ENCODE assay signal across 29 cellular contexts in genomic region chr2:136505462-136505861, GRCh38.
"Had no signal": no experiment of that assay in that cellular context is flagged by ENCODE, and none has a peak within 500 bp of the region (broad histone marks: within the 10 kb centered on the region; RNA-seq: fewer than 3 reads in every experiment).

No MANE protein-coding gene starts in this region.

- H3K27me3 ChIP-seq: adrenal gland, breast epithelium, Peyer's patch had no signal

- H3K4me3 ChIP-seq: adrenal gland, breast epithelium, Peyer's patch, SJCRH30 had no signal

- H3K9me3 Mint-ChIP-seq: activated CD4-positive, alpha-beta memory T cell treated with anti-CD3 and anti-CD28 coated beads, Interleukin-2, amount 10 ng/mL, durations not matched to agents 7 days and 5 days; activated naive CD4-positive, alpha-beta T cell treated with anti-CD3 and anti-CD28 coated beads, Interleukin-2, amount 10 ng/mL, durations not matched to agents 7 days and 5 days; activated naive CD8-positive, alpha-beta T cell treated with anti-CD3 and anti-CD28 coated beads, Interleukin-2, amount 10 ng/mL, durations not matched to agents 7 days and 5 days; activated T-helper 2 cell treated with anti-CD3 and anti-CD28 coated beads, Interferon-gamma antibody, Interleukin-2, Interleukin-4, amounts not matched to agents 10 μg/mL and 5 μg/mL and 100 μg/mL, durations not matched to agents 14 hours and 24 hours and 36 hours had no signal

- H3K36me3 ChIP-seq: adrenal gland, breast epithelium, Peyer's patch, SJCRH30, WERI-Rb-1 had no signal

- H3K4me1 ChIP-seq: adrenal gland, breast epithelium, Peyer's patch, SJCRH30 had no signal

- H3K4me1 Mint-ChIP-seq: activated CD4-positive, alpha-beta memory T cell treated with anti-CD3 and anti-CD28 coated beads, Interleukin-2, amount 10 ng/mL, durations not matched to agents 7 days and 5 days; activated CD4-positive, alpha-beta T cell treated with anti-CD3 and anti-CD28 coated beads for 36 hours; activated naive CD4-positive, alpha-beta T cell treated with anti-CD3 and anti-CD28 coated beads, Interleukin-2, amount 10 ng/mL, durations not matched to agents 7 days and 5 days; activated naive CD8-positive, alpha-beta T cell treated with anti-CD3 and anti-CD28 coated beads, Interleukin-2, amount 10 ng/mL, durations not matched to agents 7 days and 5 days had no signal

- H3K4me3 Mint-ChIP-seq: activated CD4-positive, alpha-beta memory T cell treated with anti-CD3 and anti-CD28 coated beads, Interleukin-2, amount 10 ng/mL, durations not matched to agents 7 days and 5 days; activated CD4-positive, alpha-beta T cell treated with anti-CD3 and anti-CD28 coated beads for 36 hours; activated naive CD4-positive, alpha-beta T cell treated with anti-CD3 and anti-CD28 coated beads, Interleukin-2, amount 10 ng/mL, durations not matched to agents 7 days and 5 days; activated naive CD8-positive, alpha-beta T cell treated with anti-CD3 and anti-CD28 coated beads, Interleukin-2, amount 10 ng/mL, durations not matched to agents 7 days and 5 days had no signal

- H3K9me3 ChIP-seq: adrenal gland, breast epithelium, Peyer's patch, SJCRH30, SK-N-SH had no signal

- H3K27ac Mint-ChIP-seq: activated CD4-positive, alpha-beta memory T cell treated with anti-CD3 and anti-CD28 coated beads, Interleukin-2, amount 10 ng/mL, durations not matched to agents 7 days and 5 days; activated CD4-positive, alpha-beta T cell treated with anti-CD3 and anti-CD28 coated beads for 36 hours; activated naive CD4-positive, alpha-beta T cell treated with anti-CD3 and anti-CD28 coated beads, Interleukin-2, amount 10 ng/mL, durations not matched to agents 7 days and 5 days; activated naive CD8-positive, alpha-beta T cell treated with anti-CD3 and anti-CD28 coated beads, Interleukin-2, amount 10 ng/mL, durations not matched to agents 7 days and 5 days; activated T-helper 2 cell treated with anti-CD3 and anti-CD28 coated beads, Interferon-gamma antibody, Interleukin-2, Interleukin-4, amounts not matched to agents 10 μg/mL and 5 μg/mL and 100 μg/mL, durations not matched to agents 14 hours and 24 hours and 36 hours had no signal

- ATAC-seq: activated CD4-positive, alpha-beta T cell treated with anti-CD3 and anti-CD28 coated beads for 36 hours had no signal

- H3K36me3 Mint-ChIP-seq: activated naive CD4-positive, alpha-beta T cell treated with anti-CD3 and anti-CD28 coated beads, Interleukin-2, amount 10 ng/mL, durations not matched to agents 7 days and 5 days; activated naive CD8-positive, alpha-beta T cell treated with anti-CD3 and anti-CD28 coated beads, Interleukin-2, amount 10 ng/mL, durations not matched to agents 7 days and 5 days had no signal

- H3K9ac ChIP-seq: SK-N-SH had no signal

- H3K27ac ChIP-seq: adrenal gland, breast epithelium, Peyer's patch, RWPE1, SJCRH30, WERI-Rb-1 had no signal

- H3K4me2 ChIP-seq: SK-N-SH had no signal

- DNase-seq: activated CD4-positive, alpha-beta memory T cell treated with anti-CD3 and anti-CD28 coated beads, Interleukin-2, amount 10 ng/mL, durations not matched to agents 7 days and 5 days; activated CD4-positive, alpha-beta T cell treated with anti-CD3 and anti-CD28 coated beads for 36 hours; activated CD4-positive, alpha-beta T cell treated with anti-CD3 and anti-CD28 coated beads, Interleukin-2, amount 50 U/mL, for 1 hour; activated gamma-delta T cell treated with Interleukin-2 at 50 U/mL for 16 hours; activated naive CD4-positive, alpha-beta T cell treated with anti-CD3 and anti-CD28 coated beads, Interleukin-2, amount 10 ng/mL, durations not matched to agents 7 days and 5 days; activated naive CD8-positive, alpha-beta T cell treated with anti-CD3 and anti-CD28 coated beads, Interleukin-2, amount 10 ng/mL, durations not matched to agents 7 days and 5 days; activated T-cell treated with anti-CD3 and anti-CD28 coated beads for 4 hours; activated T-cell treated with anti-CD3 and anti-CD28 coated beads, Interleukin-2, amount 50 U/mL, for 48 hours; adrenal gland; anterior cingulate cortex; caudate nucleus; MV-4-11; NCI-H1092 treated with DMSO at 0.1 percent for 48 hours; NCI-H1417 treated with DMSO at 0.1 percent for 48 hours; NCI-H1694; NCI-H2029; NCI-H345; NCI-H510A; NCI-H526 treated with DMSO at 0.1 percent for 48 hours; NCI-H82; Peyer's patch; Right ventricle myocardium superior; SJCRH30; SK-N-SH; T-helper 1 cell; WERI-Rb-1 had no signal

- H3K27me3 Mint-ChIP-seq: activated CD4-positive, alpha-beta T cell treated with anti-CD3 and anti-CD28 coated beads for 36 hours had no signal
